Comparison of ENCODE assay signal across 10 cellular contexts in the genomic region with DNA sequence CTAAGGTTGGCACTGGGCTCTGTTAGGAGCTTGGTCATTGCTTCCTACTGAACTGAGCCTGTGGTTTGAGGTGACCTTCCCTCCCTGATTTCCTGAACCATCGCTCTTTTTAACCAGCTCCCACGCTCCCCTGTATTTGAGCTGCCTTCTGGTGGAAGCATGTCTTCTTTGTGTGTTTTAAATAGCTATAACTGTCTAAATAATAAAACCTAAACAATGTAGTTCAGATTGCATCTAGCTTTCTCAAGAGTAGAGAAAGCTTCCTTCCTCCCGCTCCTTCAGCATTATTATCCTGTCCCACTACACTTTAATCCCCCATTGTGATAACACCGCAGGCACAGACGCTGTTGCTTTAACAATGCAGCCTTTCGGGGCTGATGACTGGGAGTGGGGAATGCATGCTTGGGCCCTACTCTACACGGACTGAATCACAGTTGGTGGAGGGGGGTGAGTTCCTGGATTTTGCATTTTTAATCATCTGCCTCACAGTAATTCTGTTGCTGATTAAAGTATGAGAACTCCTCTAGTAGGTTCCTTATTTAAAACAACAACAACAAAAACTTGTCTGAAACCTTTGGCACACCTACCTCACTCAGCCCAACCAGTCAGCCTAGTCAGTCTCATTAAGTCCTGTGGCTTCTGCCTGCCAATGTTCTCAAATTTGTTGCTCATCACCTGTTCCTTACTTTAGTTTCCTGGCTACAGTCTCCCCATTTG. TPM values are rescaled to one million over a fixed set of nuclear protein-coding genes. Genes with fewer than 3 reads are reported as not detected.
A peak's percentile ranks its signal among the peaks of the same experiment; 100 is the strongest.
DNase-seq lines count a peak whose midpoint lies in the region; ATAC-seq and TF ChIP-seq lines count a peak whose summit lies in the region.
"Had no signal": no experiment of that assay in that cellular context is flagged by ENCODE, and none has a peak within 500 bp of the region (broad histone marks: within the 10 kb centered on the region; RNA-seq: fewer than 3 reads in every experiment).

No MANE protein-coding gene starts in this region.

- no peaks in the 10 kb centered on the region for H3K27me3 ChIP-seq in muscle layer of colon (ENCODE audit: control insufficient read depth in 1 of 2, insufficient read depth in 2 of 2, low read length in 2 of 2)

- no peak overlapping the region for H3K4me3 ChIP-seq in muscle layer of colon (ENCODE audit: low read depth in 1 of 2, low read length in 2 of 2)

- TF ChIP-seq CTCF in C4-2B (conservative IDR thresholded peaks at IDR 0.05): no peak

- peaks cover 17% of the 10 kb centered on the region for H3K4me1 ChIP-seq in muscle layer of colon (ENCODE audit: insufficient read depth, low read length)

- no peaks in the 10 kb centered on the region for H3K36me3 ChIP-seq in muscle layer of colon (ENCODE audit: insufficient read depth, low read length)

- peak; percentile 60 for DNase-seq in NCI-H2227 treated with DMSO at 0.1 percent for 48 hours (lab: John Stamatoyannopoulos, UW)
- DNase-seq in dermis blood vessel endothelial cell: peak; percentile 77
- DNase-seq in NCI-H345 treated with DMSO at 0.1 percent for 48 hours (lab: John Stamatoyannopoulos, UW; ENCODE audit: unreplicated experiment): no peak
- DNase-seq: stimulated activated CD4-positive, alpha-beta T cell treated with anti-CD3 and anti-CD28 coated beads, Interleukin-4, amount 100 ng/mL, for 1 hour; SW 1271 had no signal

- no peak overlapping the region for H3K9ac ChIP-seq in muscle layer of colon (ENCODE audit: low read length)

- H3K9me3 ChIP-seq in muscle layer of colon (ENCODE audit: low read length): no peaks in the 10 kb centered on the region

- H3K27ac ChIP-seq in C4-2B: peak overlapping the region; percentile 52
- peak overlapping the region; percentile 23 for H3K27ac ChIP-seq in muscle layer of colon (ENCODE audit: low read depth, low read length)

- ATAC-seq in HG02623 (IDR thresholded peaks at IDR 0.05; ENCODE audit: unreplicated experiment): no peak
- ATAC-seq in GM21423 (IDR thresholded peaks at IDR 0.05; ENCODE audit: unreplicated experiment): no peak
- no peak for ATAC-seq in GM21825 (IDR thresholded peaks at IDR 0.05; ENCODE audit: unreplicated experiment)

RNA-seq across cellular contexts. Expression of a gene that starts 6.6 kb away (rescaled TPM):
- total RNA-seq in dermis blood vessel endothelial cell: 117 and 166 TPM in 2 replicates
